In genomic region chr16:635573-636205, GRCh38 we compare ENCODE assay signal across 8 cellular contexts. TPM values are rescaled to one million over a fixed set of nuclear protein-coding genes. Genes with fewer than 3 reads are reported as not detected.
DNase-seq lines count a peak whose midpoint lies in the region; ATAC-seq and TF ChIP-seq lines count a peak whose summit lies in the region.

No MANE protein-coding gene starts in this region.

- WGBS in esophagus muscularis mucosa = 3% methylated on average over 20 of the region's 55 CpGs
- 3% methylated on average over 52 of the region's 55 CpGs for WGBS in prostate gland

- CTCF ChIA-PET in A673 (lab: Charles Lee) = no interaction called here

- POLR2A ChIA-PET in A673 (lab: Charles Lee; ENCODE audit: low non-redundant PET) = no interaction called here

- TF ChIP-seq POLR2A in esophagus muscularis mucosa (IDR thresholded peaks at IDR 0.05; ENCODE audit: low read depth) (peak; percentile 8), prostate gland (IDR thresholded peaks at IDR 0.05) (no peak)

- no peak for TF ChIP-seq CTCF in A673 (conservative IDR thresholded peaks at IDR 0.05; ENCODE audit: low read depth, low read length)
- TF ChIP-seq CTCF in esophagus muscularis mucosa (IDR thresholded peaks at IDR 0.05) = no peak
- TF ChIP-seq CTCF in prostate gland (IDR thresholded peaks at IDR 0.05) = no peak

- BruUV-seq in A673 (replicated peaks; lab: Mats Ljungman, UMichigan) = no TSS peak

- intact Hi-C loops in A673 (cut with micrococcal nuclease; ENCODE audit: unreplicated experiment) = loop anchor here (5.0 kb wide), 1 partner anchor 48 kb away; no protein-coding TSS in a partner anchor
- intact Hi-C loops in esophagus muscularis mucosa (cut with DNase I) = loop anchor here (5.0 kb wide), 2 partner anchors 48 to 233 kb away; partner anchors contain the start of gene DECR2
- intact Hi-C loops in prostate gland (cut with DNase I) = loop anchor here (2.0 kb wide), 1 partner anchor 47 kb away; no protein-coding TSS in a partner anchor

- H3K36me3 ChIP-seq in A673 (ENCODE audit: insufficient read depth, low read length, poor library complexity, severe bottlenecking) (no peaks in the 10 kb centered on the region), SJSA1 (peaks cover 13% of the 10 kb centered on the region), esophagus muscularis mucosa (peaks cover 10 to 24% (median 19%) of the 10 kb centered on the region in 4 donors), prostate gland (no peaks in the 10 kb centered on the region)

- peak overlapping the region; percentile 94 for H3K27ac ChIP-seq in A673 (ENCODE audit: low read depth, low read length, poor library complexity, severe bottlenecking)
- H3K27ac ChIP-seq in SJSA1 = no peak overlapping the region
- H3K27ac ChIP-seq in esophagus muscularis mucosa (replicated peaks in 1 of 4) = peak overlapping the region; percentile 93 to 98 (median 95)
- H3K27ac ChIP-seq in prostate gland = peak overlapping the region; percentile 97

- TF ChIP-seq EP300 in esophagus muscularis mucosa (IDR thresholded peaks at IDR 0.05) = no peak

- H3K4me1 ChIP-seq in A673 (ENCODE audit: insufficient read depth, low read length, poor library complexity, severe bottlenecking) = no peaks in the 10 kb centered on the region
- H3K4me1 ChIP-seq in SJSA1 (replicated peaks) = peaks cover 26% of the 10 kb centered on the region
- peaks cover 29 to 49% (median 42%) of the 10 kb centered on the region in 4 donors for H3K4me1 ChIP-seq in esophagus muscularis mucosa
- H3K4me1 ChIP-seq in prostate gland (replicated peaks) = peaks cover 9% of the 10 kb centered on the region

- peak overlapping the region; percentile 95 for H3K4me3 ChIP-seq in A673 (ENCODE audit: low read depth, low read length, poor library complexity, severe bottlenecking)
- peak overlapping the region; percentile 65 for H3K4me3 ChIP-seq in SJSA1
- H3K4me3 ChIP-seq in esophagus muscularis mucosa = peak overlapping the region; percentile 66 to 91 (median 82)
- H3K4me3 ChIP-seq in prostate gland = peak overlapping the region; percentile 49 to 64

- peak; percentile 1 for ATAC-seq in GM21528 (IDR thresholded peaks at IDR 0.05; ENCODE audit: low FRiP score, unreplicated experiment)

- no peak for DNase-seq in A673 (ENCODE audit: low spot score)
- no peak for DNase-seq in SJSA1 (ENCODE audit: low read depth in 1 of 2, low spot score in 2 of 2)
- no peak for DNase-seq in esophagus muscularis mucosa (ENCODE audit: extremely low spot score)
- DNase-seq in prostate gland (ENCODE audit: low spot score) = no peak
- no peak for DNase-seq in NCI-H526 treated with DMSO at 0.1 percent for 48 hours (lab: John Stamatoyannopoulos, UW)
- no peak for DNase-seq in stimulated activated naive CD4-positive, alpha-beta T cell (lab: John Stamatoyannopoulos, UW)
- DNase-seq in DMS 273 (lab: John Stamatoyannopoulos, UW; ENCODE audit: unreplicated experiment) = no peak

- H3K9me3 ChIP-seq in A673 (ENCODE audit: low read depth, low read length, poor library complexity, severe bottlenecking) (no peaks in the 10 kb centered on the region), SJSA1 (replicated peaks) (no peaks in the 10 kb centered on the region), esophagus muscularis mucosa (no peaks in the 10 kb centered on the region), prostate gland (no peaks in the 10 kb centered on the region)

- H3K27me3 ChIP-seq in A673 (replicated peaks; ENCODE audit: insufficient read depth, low read depth, low read length, poor library complexity) (no peaks in the 10 kb centered on the region), SJSA1 (replicated peaks) (no peaks in the 10 kb centered on the region), esophagus muscularis mucosa (peaks cover 0 to 21% (median 0%) of the 10 kb centered on the region in 4 donors), prostate gland (replicated peaks; ENCODE audit: insufficient read depth) (no peaks in the 10 kb centered on the region)

RNA-seq across cellular contexts. Expression of gene METTL26, which starts 0.4 kb away (rescaled TPM):
- total RNA-seq in A673 (2021) (136 and 138 TPM in 2 replicates), esophagus muscularis mucosa (100 to 1,000 TPM; 129 to 166 (median 142) TPM), prostate gland (100 to 1,000 TPM; 179 to 207 TPM)
- 73.1 and 86.6 TPM in 2 replicates for total RNA-seq in SJSA1 (2014; rRNA removed; shearing (Covaris generic))

RNA-seq across cellular contexts. Expression of gene WFIKKN1, which starts 4.9 kb away (rescaled TPM):
- total RNA-seq in A673 (2021) (1.7 and 1.8 TPM in 2 replicates), esophagus muscularis mucosa (under 1 TPM; 0.33 to 0.80 (median 0.43) TPM), prostate gland (1 to 10 TPM; 1.5 to 1.9 TPM)
- 0.39 and 0.41 TPM in 2 replicates for total RNA-seq in SJSA1 (2014; rRNA removed; shearing (Covaris generic))

RNA-seq across cellular contexts. Expression of gene MCRIP2, which starts 5.9 kb away (rescaled TPM):
- 22.4 and 27.1 TPM in 2 replicates for total RNA-seq in A673 (2021)
- 3.0 TPM in 1 of 2 replicates, not detected in the other for total RNA-seq in SJSA1 (2014; rRNA removed; shearing (Covaris generic))
- 10 to 100 TPM; 50.7 to 65.4 (median 59.1) TPM for total RNA-seq in esophagus muscularis mucosa
- 10 to 100 TPM; 59.5 to 61.6 TPM for total RNA-seq in prostate gland

RNA-seq across cellular contexts. Expression of gene WDR90, which starts 13.5 kb away (rescaled TPM):
- total RNA-seq in A673 (2021) (143 and 147 TPM in 2 replicates), esophagus muscularis mucosa (10 to 100 TPM in 3 of 4 donors, 1 to 10 TPM in 1; 8.2 to 22.7 (median 16.5) TPM), prostate gland (10 to 100 TPM; 36.8 to 60.4 TPM)
- total RNA-seq in SJSA1 (2014; rRNA removed; shearing (Covaris generic)) = 12.1 and 31.9 TPM in 2 replicates

RNA-seq across cellular contexts. Expression of gene RHOT2, which starts 32.2 kb away (rescaled TPM):
- total RNA-seq in A673 (2021) = 184 and 193 TPM in 2 replicates
- 51.2 and 64.3 TPM in 2 replicates for total RNA-seq in SJSA1 (2014; rRNA removed; shearing (Covaris generic))
- 10 to 100 TPM; 34.5 to 67.5 (median 58.6) TPM for total RNA-seq in esophagus muscularis mucosa
- total RNA-seq in prostate gland = 100 to 1,000 TPM; 101 to 169 TPM
